Comparison of ENCODE assay signal across 8 cellular contexts in the genomic region with DNA sequence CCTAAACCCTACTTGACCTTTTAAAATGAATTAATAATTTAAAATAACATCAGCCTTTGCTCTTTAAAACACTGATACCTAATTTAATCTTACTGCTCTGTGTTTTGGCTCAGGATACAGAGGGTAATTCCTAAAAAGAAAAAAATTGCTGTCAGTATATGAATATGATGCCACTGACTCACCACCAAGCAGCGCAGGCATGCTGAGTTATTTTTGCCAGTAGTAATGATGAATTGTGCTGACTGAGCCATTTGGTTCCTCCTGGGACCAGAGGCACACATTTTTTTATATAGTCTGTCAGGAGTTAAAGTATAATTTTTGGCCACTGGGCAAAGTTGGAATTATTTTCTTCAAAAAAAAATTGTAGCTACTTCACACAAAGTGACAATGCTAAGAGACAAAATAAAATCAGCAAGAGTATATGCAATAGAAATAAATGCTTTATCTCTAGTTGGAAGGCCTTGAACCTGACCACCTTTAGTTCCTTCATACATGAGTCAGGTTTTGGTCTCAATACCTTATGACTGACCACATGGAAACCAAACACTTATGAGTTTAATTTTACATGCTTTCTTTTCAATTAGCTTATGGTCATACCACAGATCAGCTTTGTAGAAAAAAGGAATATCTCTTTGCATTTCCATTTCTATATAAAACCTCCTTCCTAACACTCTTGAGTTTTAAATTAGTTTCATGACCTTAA.
DNase-seq lines count a peak whose midpoint lies in the region; ATAC-seq lines count a peak whose summit lies in the region.

No MANE protein-coding gene starts in this region.

- POLR2A ChIA-PET in activated CD4-positive, alpha-beta T cell treated with anti-CD3 and anti-CD28 coated beads, Interleukin-2, amount 10 ng/mL, durations not matched to agents 7 days and 5 days (lab: Charles Lee) = no interaction called here

- H3K4me3 Mint-ChIP-seq in activated CD4-positive, alpha-beta T cell treated with anti-CD3 and anti-CD28 coated beads, Interleukin-2, amount 10 ng/mL, durations not matched to agents 7 days and 5 days = no peak overlapping the region

- intact Hi-C loops in posterior cingulate gyrus (cut with DNase I) = no loop called here

- H3K36me3 Mint-ChIP-seq in activated CD4-positive, alpha-beta T cell treated with anti-CD3 and anti-CD28 coated beads, Interleukin-2, amount 10 ng/mL, durations not matched to agents 7 days and 5 days (ENCODE audit: low read depth) = no peaks in the 10 kb centered on the region

- no peak for ATAC-seq in GM18519 (IDR thresholded peaks at IDR 0.05; ENCODE audit: low FRiP score, unreplicated experiment)

- H3K9me3 Mint-ChIP-seq in activated CD4-positive, alpha-beta T cell treated with anti-CD3 and anti-CD28 coated beads, Interleukin-2, amount 10 ng/mL, durations not matched to agents 7 days and 5 days = no peaks in the 10 kb centered on the region

- H3K4me1 Mint-ChIP-seq in activated CD4-positive, alpha-beta T cell treated with anti-CD3 and anti-CD28 coated beads, Interleukin-2, amount 10 ng/mL, durations not matched to agents 7 days and 5 days = no peaks in the 10 kb centered on the region

- no peaks in the 10 kb centered on the region for H3K27me3 Mint-ChIP-seq in activated CD4-positive, alpha-beta T cell treated with anti-CD3 and anti-CD28 coated beads, Interleukin-2, amount 10 ng/mL, durations not matched to agents 7 days and 5 days

- peak; percentile 13 to 34 for DNase-seq in activated CD4-positive, alpha-beta T cell treated with anti-CD3 and anti-CD28 coated beads, Interleukin-2, amount 50 U/mL, for 48 hours
- DNase-seq in activated CD4-positive, alpha-beta T cell treated with anti-CD3 and anti-CD28 coated beads, Interleukin-2, amount 10 ng/mL, durations not matched to agents 7 days and 5 days = no peak
- DNase-seq in M059J (ENCODE audit: low read depth) = peak; percentile 68
- peak; percentile 70 for DNase-seq in dedifferentiated amniotic fluid mesenchymal stem cell (ENCODE audit: extremely low spot score)
- peak; percentile 52 for DNase-seq in stimulated activated CD4-positive, alpha-beta T cell treated with anti-CD3 and anti-CD28 coated beads, Interleukin-1b, Interleukin-23, amount 100 ng/mL, for 48 hours
- no peak for DNase-seq in NCI-H2107 (lab: John Stamatoyannopoulos, UW)
- DNase-seq in posterior cingulate gyrus = no peak

- no peak overlapping the region for H3K27ac Mint-ChIP-seq in activated CD4-positive, alpha-beta T cell treated with anti-CD3 and anti-CD28 coated beads, Interleukin-2, amount 10 ng/mL, durations not matched to agents 7 days and 5 days

- CTCF ChIA-PET in activated CD4-positive, alpha-beta T cell treated with anti-CD3 and anti-CD28 coated beads, Interleukin-2, amount 10 ng/mL, durations not matched to agents 7 days and 5 days (lab: Charles Lee) = interaction anchor here (1.1 kb wide), 1 partner anchor 842 kb away, joined by 3 read pairs; no protein-coding TSS in a partner anchor

Comparison
In these comparisons a context has a peak if more than half of its experiments do, and no peak if none do; other contexts are left out.
1. DNase-seq: peak in activated CD4-positive, alpha-beta T cell treated with anti-CD3 and anti-CD28 coated beads, Interleukin-2, amount 50 U/mL, for 48 hours (2 of 2), M059J (single experiment), dedifferentiated amniotic fluid mesenchymal stem cell (single experiment) and stimulated activated CD4-positive, alpha-beta T cell treated with anti-CD3 and anti-CD28 coated beads, Interleukin-1b, Interleukin-23, amount 100 ng/mL, for 48 hours (single experiment); none in activated CD4-positive, alpha-beta T cell treated with anti-CD3 and anti-CD28 coated beads, Interleukin-2, amount 10 ng/mL, durations not matched to agents 7 days and 5 days (single experiment), NCI-H2107 (single experiment) and posterior cingulate gyrus (0 of 10).